10 cellular contexts compared by ENCODE assay signal in the genomic region with DNA sequence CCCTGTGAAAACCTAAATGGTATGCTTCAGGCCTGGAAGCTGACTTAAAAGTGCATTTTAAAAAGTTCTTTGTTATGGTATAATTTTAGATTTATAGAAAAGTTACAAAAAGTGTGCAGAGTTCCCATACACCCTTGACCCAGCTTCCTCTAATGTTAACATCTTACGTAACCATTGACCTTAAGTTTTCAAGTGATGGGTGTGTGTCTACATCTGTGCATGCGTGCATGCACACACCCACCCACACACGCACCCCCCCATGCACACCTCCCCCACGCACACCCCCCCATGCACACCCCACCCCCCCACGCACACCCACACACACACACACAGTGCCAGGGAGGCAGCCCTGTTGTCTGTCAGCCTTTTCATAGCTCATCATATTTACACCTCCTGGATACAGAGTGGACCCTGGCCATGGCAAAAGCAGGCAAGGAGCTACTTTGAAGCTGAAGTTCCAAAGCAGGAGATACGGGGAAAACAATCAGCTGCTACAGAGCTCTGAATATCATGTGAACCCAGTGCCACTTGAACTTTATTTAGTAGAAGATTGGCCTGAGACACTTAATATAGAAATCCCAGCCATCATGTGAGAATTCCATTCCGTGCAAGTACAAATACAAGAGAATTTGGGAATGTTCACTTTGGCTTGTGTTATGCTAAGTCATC. TPM values are rescaled to one million over a fixed set of nuclear protein-coding genes. Genes with fewer than 3 reads are reported as not detected.
DNase-seq lines count a peak whose midpoint lies in the region; ATAC-seq and TF ChIP-seq lines count a peak whose summit lies in the region.
"Had no signal": no experiment of that assay in that cellular context is flagged by ENCODE, and none has a peak within 500 bp of the region (broad histone marks: within the 10 kb centered on the region; RNA-seq: fewer than 3 reads in every experiment).

No MANE protein-coding gene starts in this region.

- H3K9me3 ChIP-seq in esophagus (ENCODE audit: control insufficient read depth in 2 of 2, insufficient read depth in 1 of 2, low read depth in 1 of 2, low read length in 1 of 2) (no peaks in the 10 kb centered on the region), vagina (no peaks in the 10 kb centered on the region)

- H3K4me3 Mint-ChIP-seq in nephron: peak overlapping the region in 1 of 3 experiments; percentile 21
- no peak overlapping the region for H3K4me3 Mint-ChIP-seq in activated T-cell treated with anti-CD3 and anti-CD28 coated beads, Interleukin-2, amount 50 U/mL, for 4 hours

- no peak for TF ChIP-seq CTCF in nephron (IDR thresholded peaks at IDR 0.05; ENCODE audit: unreplicated experiment in 3 of 3)
- TF ChIP-seq CTCF in vagina (IDR thresholded peaks at IDR 0.05): no peak

- no peaks in the 10 kb centered on the region for H3K9me3 Mint-ChIP-seq in nephron
- no peaks in the 10 kb centered on the region for H3K9me3 Mint-ChIP-seq in activated T-cell treated with anti-CD3 and anti-CD28 coated beads, Interleukin-2, amount 50 U/mL, for 4 hours
- H3K9me3 Mint-ChIP-seq: activated T-helper 2 cell treated with anti-CD3 and anti-CD28 coated beads, Interferon-gamma antibody, Interleukin-2, Interleukin-4, amounts not matched to agents 10 μg/mL and 5 μg/mL and 100 μg/mL, durations not matched to agents 14 hours and 24 hours and 36 hours had no signal

- H3K27ac Mint-ChIP-seq in nephron: peak overlapping the region; percentile 76 to 82 (median 80)
- H3K27ac Mint-ChIP-seq: activated T-helper 2 cell treated with anti-CD3 and anti-CD28 coated beads, Interferon-gamma antibody, Interleukin-2, Interleukin-4, amounts not matched to agents 10 μg/mL and 5 μg/mL and 100 μg/mL, durations not matched to agents 14 hours and 24 hours and 36 hours had no signal

- ATAC-seq in Right ventricle myocardium inferior (peak; percentile 76), HG03520 (IDR thresholded peaks at IDR 0.05; ENCODE audit: unreplicated experiment) (no peak)
- no peak for ATAC-seq in activated T-cell treated with anti-CD3 and anti-CD28 coated beads, Interleukin-2, amount 50 U/mL, for 4 hours

- no peaks in the 10 kb centered on the region for H3K27me3 Mint-ChIP-seq in nephron (ENCODE audit: low read depth)
- no peaks in the 10 kb centered on the region for H3K27me3 Mint-ChIP-seq in activated T-cell treated with anti-CD3 and anti-CD28 coated beads, Interleukin-2, amount 50 U/mL, for 4 hours (ENCODE audit: low read depth)

- 30 to 42% methylated on average over 7 of the region's 7 CpGs for WGBS in esophagus, 2 donors

- no peaks in the 10 kb centered on the region for H3K36me3 ChIP-seq in esophagus (ENCODE audit: control insufficient read depth in 2 of 2, insufficient read depth in 2 of 2, low read length in 1 of 2)
- H3K36me3 ChIP-seq in vagina: no peaks in the 10 kb centered on the region

- H3K27me3 ChIP-seq in esophagus (ENCODE audit: control insufficient read depth in 1 of 2, insufficient read depth in 2 of 2, low read length in 2 of 2) (no peaks in the 10 kb centered on the region), vagina (no peaks in the 10 kb centered on the region)

- H3K4me1 ChIP-seq in esophagus (ENCODE audit: control insufficient read depth in 2 of 2, insufficient read depth in 2 of 2, low read length in 1 of 2) (peaks cover 4 to 5% of the 10 kb centered on the region in 2 donors), vagina (peaks cover 41% of the 10 kb centered on the region)

- no peak overlapping the region for H3K4me3 ChIP-seq in esophagus (ENCODE audit: low read depth in 1 of 2, low read length in 2 of 2)
- no peak overlapping the region for H3K4me3 ChIP-seq in vagina

- DNase-seq in Right ventricle myocardium inferior (ENCODE audit: missing footprints): no peak
- DNase-seq in cardiac septum (ENCODE audit: low spot score): no peak
- DNase-seq in vagina (ENCODE audit: extremely low spot score in 2 of 2): no peak
- DNase-seq in activated T-cell treated with anti-CD3 and anti-CD28 coated beads, Interleukin-2, amount 50 U/mL, for 4 hours: no peak
- no peak for DNase-seq in iPS-NIHi7 (ENCODE audit: extremely low spot score)
- DNase-seq: NCI-H510A treated with DMSO at 0.1 percent for 48 hours had no signal

- peak overlapping the region; percentile 47 to 82 for H3K27ac ChIP-seq in esophagus (ENCODE audit: low read depth in 2 of 2, low read length in 1 of 2)
- H3K27ac ChIP-seq in vagina: peak overlapping the region; percentile 61

- H3K4me1 Mint-ChIP-seq in nephron: peaks cover 62% of the 10 kb centered on the region
- H3K4me1 Mint-ChIP-seq in activated T-cell treated with anti-CD3 and anti-CD28 coated beads, Interleukin-2, amount 50 U/mL, for 4 hours (ENCODE audit: low read depth): peaks cover 12% of the 10 kb centered on the region

- intact Hi-C loops in Right ventricle myocardium inferior (cut with DNase I) (loop anchor here (2.0 to 5.0 kb wide), 2 partner anchors 24 to 36 kb away; no protein-coding TSS in a partner anchor), cardiac septum (cut with DNase I) (loop anchor here (1.0 to 5.0 kb wide), 4 partner anchors 25 to 46 kb away; no protein-coding TSS in a partner anchor), vagina (cut with DNase I) (no loop called here)

- no peak for TF ChIP-seq POLR2A in vagina (IDR thresholded peaks at IDR 0.05)

- no peaks in the 10 kb centered on the region for H3K36me3 Mint-ChIP-seq in nephron (ENCODE audit: low read depth)
- H3K36me3 Mint-ChIP-seq in activated T-cell treated with anti-CD3 and anti-CD28 coated beads, Interleukin-2, amount 50 U/mL, for 4 hours (ENCODE audit: insufficient read depth): peaks cover 2% of the 10 kb centered on the region

RNA-seq across cellular contexts. Expression of a gene that starts 30.0 kb away (rescaled TPM):
- total RNA-seq in Right ventricle myocardium inferior (267 TPM), cardiac septum (246 TPM), vagina (36.8 TPM)
- polyA plus RNA-seq in esophagus: 10 to 100 TPM; 12.2 to 21.4 TPM
- total RNA-seq in activated T-cell treated with anti-CD3 and anti-CD28 coated beads, Interleukin-2, amount 50 U/mL, for 4 hours: 10 to 100 TPM; 17.2 to 22.3 (median 22.2) TPM
